ENCODE assay signal across 11 cellular contexts in the genomic region with DNA sequence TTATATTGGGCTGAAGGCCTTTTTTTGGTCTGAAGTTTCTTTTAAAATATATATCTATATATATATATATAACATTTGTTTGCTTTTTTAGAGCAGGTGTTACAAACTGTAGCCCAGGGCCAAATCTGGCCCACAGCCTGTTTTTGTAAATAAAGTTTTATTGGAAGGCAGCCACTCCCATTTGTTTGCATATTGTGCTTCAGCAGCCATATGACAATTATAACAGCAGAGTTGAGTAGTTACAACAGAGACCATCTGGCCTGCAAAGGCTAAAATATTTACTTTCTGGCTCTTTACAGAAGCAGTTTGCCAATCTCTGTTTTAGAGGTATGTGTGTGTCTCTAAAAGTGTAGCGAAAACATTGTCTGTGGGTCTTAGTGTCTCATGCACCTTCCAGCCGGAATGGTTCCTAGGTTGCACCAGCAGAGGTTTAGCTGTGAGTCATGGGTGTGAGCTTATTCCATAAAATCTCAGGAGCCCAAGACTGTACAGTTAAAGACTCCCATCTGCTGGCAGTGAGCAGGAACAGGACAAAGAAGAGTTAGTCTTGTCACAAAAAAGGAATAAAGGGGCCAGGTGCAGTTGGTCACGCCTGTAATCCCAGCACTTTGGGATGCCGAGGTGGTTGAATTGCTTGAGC. TPM values are rescaled to one million over a fixed set of nuclear protein-coding genes. Genes with fewer than 3 reads are reported as not detected.
DNase-seq lines count a peak whose midpoint lies in the region; TF ChIP-seq lines count a peak whose summit lies in the region.
"Had no signal": no experiment of that assay in that cellular context is flagged by ENCODE, and none has a peak within 500 bp of the region (broad histone marks: within the 10 kb centered on the region; RNA-seq: fewer than 3 reads in every experiment).

No MANE protein-coding gene starts in this region.

- H3K36me3 ChIP-seq in adipocyte (ENCODE audit: control insufficient read depth, insufficient read depth, low read length, severe bottlenecking) (peaks cover 49% of the 10 kb centered on the region), Caco-2 (ENCODE audit: control insufficient read depth, insufficient read depth, low read length) (peaks cover 3% of the 10 kb centered on the region; the same call in 1 of the 2 replicates), Karpas-422 (ENCODE audit: insufficient read depth, low read length) (0 out of 2 replicates have a peak, but pooled peaks cover 1% of the 10 kb centered on the region)

- POLR2A ChIA-PET in Caco-2 (lab: Charles Lee) = no interaction called here

- no peak overlapping the region for H3K4me2 ChIP-seq in Karpas-422 (ENCODE audit: low read depth, low read length, poor library complexity, severe bottlenecking)

- no peaks in the 10 kb centered on the region for H3K79me2 ChIP-seq in Karpas-422 (ENCODE audit: low read length)

- H3K36me3 Mint-ChIP-seq in Caco-2 (ENCODE audit: insufficient read depth, unreplicated experiment) = peaks cover 46% of the 10 kb centered on the region

- H3K27ac Mint-ChIP-seq in Caco-2 (ENCODE audit: unreplicated experiment) = no peak overlapping the region

- no peaks in the 10 kb centered on the region for H3K9me2 ChIP-seq in Karpas-422 (replicated peaks; ENCODE audit: insufficient read depth, low read length)

- DNase-seq in DMS 273 treated with DMSO at 0.1 percent for 48 hours (lab: John Stamatoyannopoulos, UW) = peak; percentile 27
- peak; percentile 59 for DNase-seq in NCI-H1694 treated with DMSO at 0.1 percent for 48 hours (lab: John Stamatoyannopoulos, UW)
- peak; percentile 36 for DNase-seq in adipocyte (ENCODE audit: low read depth)
- peak; percentile 74 for DNase-seq in kidney tubule cell (ENCODE audit: low spot score)
- DNase-seq in Caco-2 = no peak
- no peak for DNase-seq in NCI-H510A (lab: John Stamatoyannopoulos, UW)
- no peak for DNase-seq in amygdala (lab: John Stamatoyannopoulos, UW)
- DNase-seq in Karpas-422 = no peak
- DNase-seq: hypothalamus had no signal

- CTCF ChIA-PET in Caco-2 (lab: Charles Lee) = interaction anchor here (0.5 to 1.0 kb wide), 5 partner anchors 9 to 117 kb away, joined by 3 to 5 read pairs (median 4); no protein-coding TSS in a partner anchor

- H3K9me3 Mint-ChIP-seq in Caco-2 (ENCODE audit: unreplicated experiment) = no peaks in the 10 kb centered on the region

- H3K4me1 ChIP-seq in adipocyte (ENCODE audit: control insufficient read depth, insufficient read depth, low read length) = no peaks in the 10 kb centered on the region
- no peaks in the 10 kb centered on the region for H3K4me1 ChIP-seq in Caco-2
- no peaks in the 10 kb centered on the region for H3K4me1 ChIP-seq in Karpas-422 (ENCODE audit: low read length)
- H3K4me1 ChIP-seq: HAP-1 had no signal

- no TSS peak for BruUV-seq in Caco-2 (replicated peaks; lab: Mats Ljungman, UMichigan)

- H3K4me3 ChIP-seq in adipocyte (ENCODE audit: low read length) = no peak overlapping the region
- no peak overlapping the region for H3K4me3 ChIP-seq in Caco-2 (ENCODE audit: low read depth, low read length)
- H3K4me3 ChIP-seq in Karpas-422 (ENCODE audit: low read length) = no peak overlapping the region
- H3K4me3 ChIP-seq: cardiac muscle cell, HAP-1 had no signal

- TF ChIP-seq CTCF in Caco-2 (IDR thresholded peaks at IDR 0.05; ENCODE audit: insufficient read depth in 1 of 2, low read depth in 1 of 2, low read length in 1 of 2, severe bottlenecking in 1 of 2, unreplicated experiment in 1 of 2) = peak in 1 of 2 experiments; percentile 26

- H2AFZ ChIP-seq in Karpas-422 (ENCODE audit: low read length) = no peak overlapping the region

- H3K27ac ChIP-seq in Karpas-422 (ENCODE audit: low read length) = no peak overlapping the region
- H3K27ac ChIP-seq: cardiac muscle cell had no signal

- no peaks in the 10 kb centered on the region for H3K27me3 Mint-ChIP-seq in Caco-2 (ENCODE audit: insufficient read depth, unreplicated experiment)

- H3K27me3 ChIP-seq in adipocyte (replicated peaks; ENCODE audit: control insufficient read depth, insufficient read depth, low read length) (no peaks in the 10 kb centered on the region), Caco-2 (replicated peaks; ENCODE audit: control insufficient read depth, insufficient read depth, low read length) (no peaks in the 10 kb centered on the region), Karpas-422 (ENCODE audit: low read length) (no peaks in the 10 kb centered on the region)
- H3K27me3 ChIP-seq: cardiac muscle cell had no signal

- H3K9me3 ChIP-seq in adipocyte (ENCODE audit: control insufficient read depth, low read length) (no peaks in the 10 kb centered on the region), Caco-2 (no peaks in the 10 kb centered on the region), Karpas-422 (ENCODE audit: low read length) (no peaks in the 10 kb centered on the region)
- H3K9me3 ChIP-seq: HAP-1 had no signal

- H3K4me1 Mint-ChIP-seq in Caco-2 (ENCODE audit: low read depth, unreplicated experiment) = peaks cover 8% of the 10 kb centered on the region

- H3K9ac ChIP-seq in adipocyte (ENCODE audit: low read length) (no peak overlapping the region), Karpas-422 (ENCODE audit: low read length) (no peak overlapping the region)

- no peak overlapping the region for H3K4me3 Mint-ChIP-seq in Caco-2 (ENCODE audit: unreplicated experiment)

- no peaks in the 10 kb centered on the region for H4K20me1 ChIP-seq in Karpas-422 (ENCODE audit: insufficient read depth, low read depth, low read length)

- intact Hi-C loops in Caco-2 (cut with micrococcal nuclease; ENCODE audit: unreplicated experiment) = no loop called here

RNA-seq across cellular contexts. Expression of gene LCMT1, which starts 23.8 kb away (rescaled TPM):
- 50.8 and 53.9 TPM in 2 replicates for total RNA-seq in Caco-2 (2022)
- 29.1 and 31.5 TPM in 2 replicates for total RNA-seq in Karpas-422 (2014; rRNA removed; shearing (Covaris generic); ENCODE audit: low replicate concordance)

Comparison
In these comparisons a context has a peak if more than half of its experiments do, and no peak if none do; other contexts are left out.
1. DNase-seq: peak in DMS 273 treated with DMSO at 0.1 percent for 48 hours (single experiment), NCI-H1694 treated with DMSO at 0.1 percent for 48 hours (single experiment), adipocyte (single experiment) and kidney tubule cell (single experiment); none in Caco-2 (0 of 2), NCI-H510A (single experiment), amygdala (0 of 56) and Karpas-422 (single experiment).